ENCODE assay signal across 17 cellular contexts in genomic region chr4:76055421-76055820, GRCh38. TPM values are rescaled to one million over a fixed set of nuclear protein-coding genes. Genes with fewer than 3 reads are reported as not detected.
A peak's percentile ranks its signal among the peaks of the same experiment; 100 is the strongest.
DNase-seq lines count a peak whose midpoint lies in the region; ATAC-seq, FAIRE-seq and TF ChIP-seq lines count a peak whose summit lies in the region.
"Had no signal": no experiment of that assay in that cellular context is flagged by ENCODE, and none has a peak within 500 bp of the region (broad histone marks: within the 10 kb centered on the region; RNA-seq: fewer than 3 reads in every experiment).

No MANE protein-coding gene starts in this region.

- POLR2A ChIA-PET in MCF 10A (lab: Yijun Ruan, JAX): no interaction called here
- POLR2A ChIA-PET in GM12878 (lab: Charles Lee): interaction anchor here (1.6 kb wide), 1 partner anchor 40 kb away, joined by 4 read pairs; no protein-coding TSS in a partner anchor

- in situ Hi-C loops in mammary epithelial cell (cut with MboI; ENCODE audit: low sequenced_read_pairs in 2 of 2) (no loop called here), GM12878 (cut with MboI) (no loop called here)

- H3K79me2 ChIP-seq in mammary epithelial cell (ENCODE audit: insufficient read depth, low read length) (no peaks in the 10 kb centered on the region), Karpas-422 (ENCODE audit: low read length) (no peaks in the 10 kb centered on the region), GM12878 (ENCODE audit: control insufficient read depth, insufficient read depth, low read length) (no peaks in the 10 kb centered on the region)

- ATAC-seq in GM12878: no peak
- no peak for ATAC-seq in stimulated activated memory B cell treated with anti-CD40 and anti-IgM and Interleukin-4, amounts not matched to agents 10 μg/mL and 1 μg/mL and 100 μg/mL, for 72 hours

- BruUV-seq in mammary epithelial cell (replicated peaks; lab: Mats Ljungman, UMichigan) (no TSS peak), MCF 10A (replicated peaks; lab: Mats Ljungman, UMichigan) (no TSS peak), GM12878 (replicated peaks; lab: Mats Ljungman, UMichigan) (no TSS peak)

- no peak for TF ChIP-seq EP300 in GM12878 (IDR thresholded peaks at IDR 0.05; ENCODE audit: borderline replicate concordance in 1 of 2, control insufficient read depth in 1 of 2, low read depth in 2 of 2, low read length in 2 of 2)

- H3K4me1 Mint-ChIP-seq in MCF 10A (ENCODE audit: insufficient read depth, unreplicated experiment): peaks cover 25% of the 10 kb centered on the region
- H3K4me1 Mint-ChIP-seq in stimulated activated memory B cell treated with anti-CD40 and anti-IgM and Interleukin-4, amounts not matched to agents 10 μg/mL and 1 μg/mL and 100 μg/mL, for 72 hours: peaks cover 48% of the 10 kb centered on the region

- SMC1A ChIA-PET in GM12878 (lab: Charles Lee; ENCODE audit: uncharacterized antibody, unreplicated experiment): interaction anchor here (0.9 to 2.9 kb wide), 9 partner anchors 8 to 69 kb away, joined by 3 to 26 read pairs (median 6); partner anchors contain the start of gene CXCL10

- intact Hi-C loops in mammary epithelial cell (cut with micrococcal nuclease) (no loop called here), MCF 10A (cut with micrococcal nuclease) (no loop called here), GM12878 (cut with micrococcal nuclease; ENCODE audit: unreplicated experiment) (loop anchor here (5.0 kb wide), 1 partner anchor 43 kb away; no protein-coding TSS in a partner anchor), left ventricle myocardium inferior (cut with micrococcal nuclease) (no loop called here)

- TF ChIP-seq RAD21 in GM12878 (IDR thresholded peaks at IDR 0.05; ENCODE audit: insufficient read depth, low read depth, low read length): no peak

- peak overlapping the region; percentile 52 for H2AFZ ChIP-seq in mammary epithelial cell (ENCODE audit: low read depth, low read length)
- 0 out of 2 replicates have a peak overlapping the region, but pooled peaks have one; percentile 5 for H2AFZ ChIP-seq in Karpas-422 (ENCODE audit: low read length)
- no peak overlapping the region for H2AFZ ChIP-seq in GM12878 (ENCODE audit: control insufficient read depth, low read depth, low read length)

- H3K27ac Mint-ChIP-seq in MCF 10A (ENCODE audit: low read depth, unreplicated experiment): no peak overlapping the region
- H3K27ac Mint-ChIP-seq in stimulated activated memory B cell treated with anti-CD40 and anti-IgM and Interleukin-4, amounts not matched to agents 10 μg/mL and 1 μg/mL and 100 μg/mL, for 72 hours: peak overlapping the region; percentile 72
- H3K27ac Mint-ChIP-seq: CD4-positive, CD25-positive, alpha-beta regulatory T cell had no signal

- no peaks in the 10 kb centered on the region for H3K9me2 ChIP-seq in Karpas-422 (replicated peaks; ENCODE audit: insufficient read depth, low read length)

- H3K9ac ChIP-seq in mammary epithelial cell (ENCODE audit: insufficient read depth, low read length) (no peak overlapping the region), Karpas-422 (ENCODE audit: low read length) (peak overlapping the region; percentile 24; the same call in 1 of the 2 replicates), GM12878 (ENCODE audit: control insufficient read depth, insufficient read depth, low read length) (no peak overlapping the region)

- H3K36me3 Mint-ChIP-seq in MCF 10A (ENCODE audit: insufficient read depth, unreplicated experiment): peaks cover 1% of the 10 kb centered on the region
- H3K36me3 Mint-ChIP-seq in stimulated activated memory B cell treated with anti-CD40 and anti-IgM and Interleukin-4, amounts not matched to agents 10 μg/mL and 1 μg/mL and 100 μg/mL, for 72 hours: no peaks in the 10 kb centered on the region
- H3K36me3 Mint-ChIP-seq: CD4-positive, CD25-positive, alpha-beta regulatory T cell had no signal

- H3K27ac ChIP-seq in mammary epithelial cell (ENCODE audit: insufficient read depth, low read depth, low read length): no peak overlapping the region
- peak overlapping the region; percentile 19; the same call in 1 of the 2 replicates for H3K27ac ChIP-seq in Karpas-422 (ENCODE audit: low read length)
- no peak overlapping the region for H3K27ac ChIP-seq in GM12878 (ENCODE audit: control insufficient read depth, insufficient read depth)
- no peak overlapping the region for H3K27ac ChIP-seq in left ventricle myocardium inferior (replicated peaks)
- H3K27ac ChIP-seq: SJSA1 had no signal

- H3K27me3 Mint-ChIP-seq in MCF 10A (ENCODE audit: insufficient read depth, unreplicated experiment): no peaks in the 10 kb centered on the region
- H3K27me3 Mint-ChIP-seq in stimulated activated memory B cell treated with anti-CD40 and anti-IgM and Interleukin-4, amounts not matched to agents 10 μg/mL and 1 μg/mL and 100 μg/mL, for 72 hours: no peaks in the 10 kb centered on the region

- H3K27me3 ChIP-seq in mammary epithelial cell (ENCODE audit: insufficient read depth, low read length) (no peaks in the 10 kb centered on the region), Karpas-422 (ENCODE audit: low read length) (no peaks in the 10 kb centered on the region), GM12878 (replicated peaks in 1 of 2; ENCODE audit: control insufficient read depth in 2 of 2, insufficient read depth in 2 of 2, low read length in 1 of 2) (peaks cover 0 to 2% of the 10 kb centered on the region in 2 experiments; a peak in 2 of 4 replicates), left ventricle myocardium inferior (ENCODE audit: low read depth) (peaks cover 16% of the 10 kb centered on the region)

- no peaks in the 10 kb centered on the region for H3K9me3 Mint-ChIP-seq in MCF 10A (ENCODE audit: unreplicated experiment)
- H3K9me3 Mint-ChIP-seq in stimulated activated memory B cell treated with anti-CD40 and anti-IgM and Interleukin-4, amounts not matched to agents 10 μg/mL and 1 μg/mL and 100 μg/mL, for 72 hours: no peaks in the 10 kb centered on the region
- H3K9me3 Mint-ChIP-seq: CD4-positive, CD25-positive, alpha-beta regulatory T cell had no signal

- DNase-seq in mammary epithelial cell (no peak), MCF 10A (ENCODE audit: unreplicated experiment) (no peak), Karpas-422 (no peak), GM12878 (ENCODE audit: low read depth, low spot score) (no peak), left ventricle myocardium inferior (no peak), GOT3 (lab: John Stamatoyannopoulos, UW) (no peak), OCI-M1 (lab: John Stamatoyannopoulos, UW) (no peak)
- DNase-seq: Caco-2, DMS53, KBM-7, NCI-H1092, NCI-H146, NCI-H2081, NCI-H510A treated with DMSO at 0.1 percent for 48 hours had no signal

- no peaks in the 10 kb centered on the region for H3K36me3 ChIP-seq in mammary epithelial cell (ENCODE audit: insufficient read depth, low read length)
- H3K36me3 ChIP-seq in Karpas-422 (ENCODE audit: insufficient read depth, low read length): no peaks in the 10 kb centered on the region
- H3K36me3 ChIP-seq in GM12878 (ENCODE audit: control insufficient read depth in 2 of 2, insufficient read depth in 2 of 2, low read length in 1 of 2): no peaks in the 10 kb centered on the region
- H3K36me3 ChIP-seq in left ventricle myocardium inferior: no peaks in the 10 kb centered on the region
- H3K36me3 ChIP-seq: SJSA1 had no signal

- H3K4me1 ChIP-seq in mammary epithelial cell (ENCODE audit: insufficient read depth, low read length) (peaks cover 25% of the 10 kb centered on the region), Karpas-422 (ENCODE audit: low read length) (peaks cover 14% of the 10 kb centered on the region), GM12878 (ENCODE audit: control insufficient read depth, insufficient read depth, low read length) (peaks cover 29% of the 10 kb centered on the region), left ventricle myocardium inferior (no peaks in the 10 kb centered on the region)

- H3K4me3 Mint-ChIP-seq in MCF 10A (ENCODE audit: unreplicated experiment): no peak overlapping the region
- no peak overlapping the region for H3K4me3 Mint-ChIP-seq in stimulated activated memory B cell treated with anti-CD40 and anti-IgM and Interleukin-4, amounts not matched to agents 10 μg/mL and 1 μg/mL and 100 μg/mL, for 72 hours
- H3K4me3 Mint-ChIP-seq: CD4-positive, CD25-positive, alpha-beta regulatory T cell had no signal

- H3K4me3 ChIP-seq in mammary epithelial cell (replicated peaks in 1 of 3; ENCODE audit: insufficient read depth in 1 of 3, low read depth in 2 of 3, low read length in 3 of 3): no peak overlapping the region
- H3K4me3 ChIP-seq in Karpas-422 (ENCODE audit: low read length): peak overlapping the region; percentile 9; the same call in 1 of the 2 replicates
- H3K4me3 ChIP-seq in GM12878: no peak overlapping the region
- H3K4me3 ChIP-seq in left ventricle myocardium inferior: no peak overlapping the region
- H3K4me3 ChIP-seq: SJSA1 had no signal

- TF ChIP-seq CTCF in mammary epithelial cell (conservative IDR thresholded peaks at IDR 0.05 in 1 of 2, IDR thresholded peaks at IDR 0.05 in 1 of 2; ENCODE audit: extremely low read depth in 1 of 2, insufficient read depth in 1 of 2, low read depth in 1 of 2, low read length in 2 of 2): no peak
- no peak for TF ChIP-seq CTCF in MCF 10A (IDR thresholded peaks at IDR 0.05; ENCODE audit: unreplicated experiment)
- no peak for TF ChIP-seq CTCF in GM12878 (IDR thresholded peaks at IDR 0.05 in 2 of 3, conservative IDR thresholded peaks at IDR 0.05 in 1 of 3; ENCODE audit: control insufficient read depth in 2 of 3, extremely low read depth in 1 of 3, insufficient read depth in 1 of 3, low read depth in 3 of 3, low read length in 3 of 3)
- TF ChIP-seq CTCF in left ventricle myocardium inferior (IDR thresholded peaks at IDR 0.05; ENCODE audit: borderline replicate concordance): no peak

- CTCF ChIA-PET in mammary epithelial cell (lab: Charles Lee; ENCODE audit: low non-redundant PET) (no interaction called here), MCF 10A (lab: Yijun Ruan, JAX) (interaction anchor here (1.0 kb wide), 1 partner anchor 12 kb away, joined by 4 read pairs; no protein-coding TSS in a partner anchor), GM12878 (lab: Yijun Ruan, JAX) (interaction anchor here (1.1 to 4.1 kb wide), 7 partner anchors 19 to 160 kb away, joined by 3 to 46 read pairs (median 3); partner anchors contain the start of gene SDAD1)

- no peak overlapping the region for H3K4me2 ChIP-seq in mammary epithelial cell (ENCODE audit: insufficient read depth, low read depth, low read length)
- H3K4me2 ChIP-seq in Karpas-422 (ENCODE audit: low read depth, low read length, poor library complexity, severe bottlenecking): peak overlapping the region; percentile 25
- no peak overlapping the region; the same call in 1 of the 2 replicates for H3K4me2 ChIP-seq in GM12878 (ENCODE audit: control insufficient read depth, insufficient read depth)

- TF ChIP-seq POLR2A in GM12878 (IDR thresholded peaks at IDR 0.05; ENCODE audit: low read depth, low read length): no peak

- 100% methylated on average over 2 of the region's 2 CpGs for WGBS in mammary epithelial cell (ENCODE audit: low coverage, missing lambda C conversion rate)
- WGBS in GM12878 (ENCODE audit: insufficient coverage, insufficient replicate concordance, low lambda C conversion rate, missing lambda C conversion rate): 47% methylated on average over 2 of the region's 2 CpGs

- dilution Hi-C loops in mammary epithelial cell (cut with HindIII; ENCODE audit: low sequenced_read_pairs): loop anchor here (5.0 kb wide), 1 partner anchor 63 kb away; the partner anchor contains the start of gene SDAD1

- H3K9me3 ChIP-seq in mammary epithelial cell (replicated peaks; ENCODE audit: insufficient read depth, low read length) (no peaks in the 10 kb centered on the region), Karpas-422 (ENCODE audit: low read length) (no peaks in the 10 kb centered on the region), GM12878 (replicated peaks; ENCODE audit: control insufficient read depth, insufficient read depth, low read length) (no peaks in the 10 kb centered on the region), left ventricle myocardium inferior (replicated peaks) (no peaks in the 10 kb centered on the region)
- H3K9me3 ChIP-seq: Caco-2, SJSA1 had no signal

- H4K20me1 ChIP-seq in mammary epithelial cell (ENCODE audit: insufficient read depth, low read length): no peaks in the 10 kb centered on the region
- H4K20me1 ChIP-seq in Karpas-422 (ENCODE audit: insufficient read depth, low read depth, low read length): no peaks in the 10 kb centered on the region
- H4K20me1 ChIP-seq in GM12878 (ENCODE audit: control insufficient read depth, insufficient read depth): no peaks in the 10 kb centered on the region

- RAD21 ChIA-PET in GM12878 (lab: Charles Lee; ENCODE audit: unreplicated experiment): interaction anchor here (0.9 to 3.2 kb wide), 6 partner anchors 12 to 59 kb away, joined by 3 to 24 read pairs (median 4); no protein-coding TSS in a partner anchor

- FAIRE-seq in GM12878 (lab: Jason Lieb, UNC): no peak

RNA-seq across cellular contexts. Expression of gene ART3, which starts 19.1 kb away (rescaled TPM):
- total RNA-seq in mammary epithelial cell (not detected), MCF 10A (2022) (0.83 TPM in 1 of 2 replicates, not detected in the other), GM12878 (2014; rRNA removed) (not detected in 2 replicates), GM12878 (2014; rRNA removed; fragmentation: Illumina TruSeq; extraction: Trizol) (not detected in 2 replicates), GM12878 (2021) (0.13 TPM in 1 of 2 replicates, not detected in the other), left ventricle myocardium inferior (105 TPM)
- polyA plus RNA-seq in mammary epithelial cell (0.24 TPM), GM12878 (2011; rRNA removed) (not detected in 2 replicates), GM12878 (2014; fragmentation: Illumina TruSeq; extraction: Trizol) (0.18 TPM in 1 of 2 replicates, not detected in the other), GM12878 (2014; fragmentation: Nextera tagmentation; extraction: Ambion mirVana) (under 1 TPM in 1 of 2 experiments, not detected in 1; 0.29 TPM), GM12878 (2014; rRNA removed) (0.23 TPM in 1 of 2 replicates, not detected in the other), GM12878 (2016; fragmentation: Nextera tagmentation; extraction: Ambion mirVana) (under 1 TPM in 1 of 2 experiments, not detected in 1; 0.50 TPM)
- polyA minus RNA-seq in mammary epithelial cell: not detected
- not detected in 2 replicates for total RNA-seq in Karpas-422 (2014; rRNA removed; shearing (Covaris generic); ENCODE audit: low replicate concordance)
- not detected in 2 replicates for total RNA-seq in GM12878 (2013; cell fraction: nucleolus; rRNA removed)
- polyA plus RNA-seq in GM12878 (2011; ENCODE audit: low read depth): not detected
- polyA plus RNA-seq in GM12878 (2011; cell fraction: cytosol; rRNA removed): not detected in 2 replicates
- polyA plus RNA-seq in GM12878 (2011; cell fraction: nucleus; rRNA removed): not detected in 2 replicates
- not detected in 2 replicates for polyA plus RNA-seq in GM12878 (2012)
- polyA minus RNA-seq in GM12878 (2011; rRNA and poly(A)+ RNA removed): not detected in 2 replicates
- polyA minus RNA-seq in GM12878 (2011; cell fraction: cytosol; rRNA and poly(A)+ RNA removed): not detected in 2 replicates
- not detected in 2 replicates for polyA minus RNA-seq in GM12878 (2011; cell fraction: nucleus; rRNA and poly(A)+ RNA removed)
- total RNA-seq: Caco-2; CD4-positive, CD25-positive, alpha-beta regulatory T cell had no signal
- polyA plus RNA-seq: CD4-positive, CD25-positive, alpha-beta regulatory T cell had no signal

RNA-seq across cellular contexts. Expression of gene CXCL11, which starts 19.6 kb away (rescaled TPM):
- under 1 TPM in 1 of 2 donors, not detected in 1; 0.99 TPM for total RNA-seq in mammary epithelial cell
- polyA plus RNA-seq in mammary epithelial cell: 0.06 TPM
- polyA minus RNA-seq in mammary epithelial cell: not detected
- total RNA-seq in MCF 10A (2022): not detected in 2 replicates
- total RNA-seq in Karpas-422 (2014; rRNA removed; shearing (Covaris generic); ENCODE audit: low replicate concordance): not detected in 2 replicates
- total RNA-seq in GM12878 (2013; cell fraction: nucleolus; rRNA removed): not detected in 2 replicates
- total RNA-seq in GM12878 (2014; rRNA removed): not detected in 2 replicates
- not detected in 2 replicates for total RNA-seq in GM12878 (2014; rRNA removed; fragmentation: Illumina TruSeq; extraction: Trizol)
- total RNA-seq in GM12878 (2021): not detected in 2 replicates
- polyA plus RNA-seq in GM12878 (2011; ENCODE audit: low read depth): not detected
- polyA plus RNA-seq in GM12878 (2011; rRNA removed): not detected in 2 replicates
- polyA plus RNA-seq in GM12878 (2011; cell fraction: cytosol; rRNA removed): 0.04 TPM in 1 of 2 replicates, not detected in the other
- polyA plus RNA-seq in GM12878 (2011; cell fraction: nucleus; rRNA removed): not detected in 2 replicates
- not detected in 2 replicates for polyA plus RNA-seq in GM12878 (2012)
- 0.17 TPM in 1 of 2 replicates, not detected in the other for polyA plus RNA-seq in GM12878 (2014; fragmentation: Illumina TruSeq; extraction: Trizol)
- under 1 TPM in 1 of 2 experiments, not detected in 1; 0.04 TPM for polyA plus RNA-seq in GM12878 (2014; fragmentation: Nextera tagmentation; extraction: Ambion mirVana)
- not detected in 2 replicates for polyA plus RNA-seq in GM12878 (2014; rRNA removed)
- not detected for polyA plus RNA-seq in GM12878 (2016; fragmentation: Nextera tagmentation; extraction: Ambion mirVana)
- polyA minus RNA-seq in GM12878 (2011; rRNA and poly(A)+ RNA removed): not detected in 2 replicates
- polyA minus RNA-seq in GM12878 (2011; cell fraction: cytosol; rRNA and poly(A)+ RNA removed): not detected in 2 replicates
- not detected in 2 replicates for polyA minus RNA-seq in GM12878 (2011; cell fraction: nucleus; rRNA and poly(A)+ RNA removed)
- total RNA-seq in left ventricle myocardium inferior: not detected
- total RNA-seq: Caco-2; CD4-positive, CD25-positive, alpha-beta regulatory T cell; SJSA1 had no signal
- polyA plus RNA-seq: CD4-positive, CD25-positive, alpha-beta regulatory T cell had no signal

RNA-seq across cellular contexts. Expression of gene CXCL10, which starts 32.1 kb away (rescaled TPM):
- total RNA-seq in mammary epithelial cell (1 to 10 TPM in 1 of 2 donors, not detected in 1; 1.3 TPM), MCF 10A (2022) (not detected in 2 replicates), GM12878 (2014; rRNA removed) (1.8 and 3.2 TPM in 2 replicates), GM12878 (2014; rRNA removed; fragmentation: Illumina TruSeq; extraction: Trizol) (2.7 and 2.8 TPM in 2 replicates), GM12878 (2021) (1.3 and 2.2 TPM in 2 replicates), left ventricle myocardium inferior (not detected)
- polyA plus RNA-seq in mammary epithelial cell (0.10 TPM), GM12878 (2011; rRNA removed) (0.46 and 0.88 TPM in 2 replicates), GM12878 (2014; fragmentation: Illumina TruSeq; extraction: Trizol) (2.4 and 4.6 TPM in 2 replicates), GM12878 (2014; fragmentation: Nextera tagmentation; extraction: Ambion mirVana) (10 to 100 TPM in 1 of 2 experiments, 1 to 10 TPM in 1; 7.7 to 10.4 TPM), GM12878 (2014; rRNA removed) (0.99 and 2.0 TPM in 2 replicates), GM12878 (2016; fragmentation: Nextera tagmentation; extraction: Ambion mirVana) (10 to 100 TPM; 15.5 to 19.5 TPM)
- not detected for polyA minus RNA-seq in mammary epithelial cell
- total RNA-seq in Karpas-422 (2014; rRNA removed; shearing (Covaris generic); ENCODE audit: low replicate concordance): not detected in 2 replicates
- 0.58 TPM in 1 of 2 replicates, not detected in the other for total RNA-seq in GM12878 (2013; cell fraction: nucleolus; rRNA removed)
- polyA plus RNA-seq in GM12878 (2011; ENCODE audit: low read depth): 6.2 TPM
- 0.13 and 0.31 TPM in 2 replicates for polyA plus RNA-seq in GM12878 (2011; cell fraction: cytosol; rRNA removed)
- polyA plus RNA-seq in GM12878 (2011; cell fraction: nucleus; rRNA removed): 0.25 TPM in 1 of 2 replicates, not detected in the other
- 8.0 and 13.0 TPM in 2 replicates for polyA plus RNA-seq in GM12878 (2012)
- 0.44 TPM in 1 of 2 replicates, not detected in the other for polyA minus RNA-seq in GM12878 (2011; rRNA and poly(A)+ RNA removed)
- polyA minus RNA-seq in GM12878 (2011; cell fraction: cytosol; rRNA and poly(A)+ RNA removed): not detected in 2 replicates
- polyA minus RNA-seq in GM12878 (2011; cell fraction: nucleus; rRNA and poly(A)+ RNA removed): not detected in 2 replicates
- total RNA-seq: Caco-2; CD4-positive, CD25-positive, alpha-beta regulatory T cell had no signal
- polyA plus RNA-seq: CD4-positive, CD25-positive, alpha-beta regulatory T cell had no signal

RNA-seq across cellular contexts. Expression of gene CXCL9, which starts 48.1 kb away (rescaled TPM):
- not detected for total RNA-seq in mammary epithelial cell
- polyA plus RNA-seq in mammary epithelial cell: not detected
- not detected for polyA minus RNA-seq in mammary epithelial cell
- total RNA-seq in MCF 10A (2022): not detected in 2 replicates
- not detected in 2 replicates for total RNA-seq in Karpas-422 (2014; rRNA removed; shearing (Covaris generic); ENCODE audit: low replicate concordance)
- total RNA-seq in GM12878 (2013; cell fraction: nucleolus; rRNA removed): not detected in 2 replicates
- total RNA-seq in GM12878 (2014; rRNA removed): 0.06 and 0.38 TPM in 2 replicates
- 0.22 and 0.32 TPM in 2 replicates for total RNA-seq in GM12878 (2014; rRNA removed; fragmentation: Illumina TruSeq; extraction: Trizol)
- total RNA-seq in GM12878 (2021): 0.19 and 0.21 TPM in 2 replicates
- polyA plus RNA-seq in GM12878 (2011; ENCODE audit: low read depth): 0.52 TPM
- 0.03 TPM in 1 of 2 replicates, not detected in the other for polyA plus RNA-seq in GM12878 (2011; rRNA removed)
- polyA plus RNA-seq in GM12878 (2011; cell fraction: cytosol; rRNA removed): 0.01 TPM in 1 of 2 replicates, not detected in the other
- polyA plus RNA-seq in GM12878 (2011; cell fraction: nucleus; rRNA removed): not detected in 2 replicates
- 1.2 and 1.6 TPM in 2 replicates for polyA plus RNA-seq in GM12878 (2012)
- 0.46 and 1.0 TPM in 2 replicates for polyA plus RNA-seq in GM12878 (2014; fragmentation: Illumina TruSeq; extraction: Trizol)
- under 1 TPM; 0.03 to 0.07 TPM for polyA plus RNA-seq in GM12878 (2014; fragmentation: Nextera tagmentation; extraction: Ambion mirVana)
- 0.24 and 0.32 TPM in 2 replicates for polyA plus RNA-seq in GM12878 (2014; rRNA removed)
- polyA plus RNA-seq in GM12878 (2016; fragmentation: Nextera tagmentation; extraction: Ambion mirVana): under 1 TPM; 0.23 to 0.25 TPM
- polyA minus RNA-seq in GM12878 (2011; rRNA and poly(A)+ RNA removed): not detected in 2 replicates
- not detected in 2 replicates for polyA minus RNA-seq in GM12878 (2011; cell fraction: cytosol; rRNA and poly(A)+ RNA removed)
- not detected in 2 replicates for polyA minus RNA-seq in GM12878 (2011; cell fraction: nucleus; rRNA and poly(A)+ RNA removed)
- total RNA-seq in left ventricle myocardium inferior: 0.22 TPM
- total RNA-seq: Caco-2; CD4-positive, CD25-positive, alpha-beta regulatory T cell; SJSA1 had no signal
- polyA plus RNA-seq: CD4-positive, CD25-positive, alpha-beta regulatory T cell had no signal

Comparison
In these comparisons a context has a peak if more than half of its experiments do, and no peak if none do; other contexts are left out.
1. RNA of gene ART3, which starts 19.1 kb away (total RNA-seq): 105 TPM in left ventricle myocardium inferior (single experiment); 0.83 TPM in MCF 10A, 0.13 TPM in GM12878, not detected in mammary epithelial cell and not detected in Karpas-422; every median in the first group is over 10 times any median in the second.